ENCODE assay signal across 26 cellular contexts in the genomic region with DNA sequence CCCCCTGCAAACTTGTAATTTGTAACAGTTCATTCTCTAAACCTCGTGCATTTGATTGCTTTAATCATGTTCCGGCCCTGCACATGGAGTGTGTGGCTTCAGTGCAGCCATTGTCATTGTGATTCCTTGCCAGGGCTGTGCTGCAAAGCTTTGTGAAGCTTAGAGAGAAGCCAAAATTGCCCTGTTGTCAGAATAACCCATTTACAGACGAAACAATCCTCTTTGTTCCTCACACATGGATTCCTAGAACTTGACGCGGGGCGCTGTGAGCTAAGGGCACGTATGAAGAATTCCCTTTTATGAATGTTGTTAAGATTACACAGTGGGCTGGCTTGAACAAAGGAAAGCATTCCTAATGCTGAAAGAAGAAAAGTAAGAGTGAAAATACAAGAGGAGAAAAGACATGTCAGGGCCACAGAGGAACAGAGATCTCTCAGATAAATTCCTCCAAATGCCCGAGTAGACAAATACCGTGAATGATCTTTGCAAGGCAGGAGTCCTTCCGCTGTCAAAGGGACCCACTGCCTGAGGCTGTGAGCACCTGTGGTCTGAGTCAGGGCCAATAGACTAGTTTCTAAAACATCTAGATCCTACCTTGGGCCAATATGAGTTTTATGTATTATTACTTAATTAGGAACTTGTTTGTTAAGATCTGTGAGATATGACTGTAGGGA.
DNase-seq lines count a peak whose midpoint lies in the region; ATAC-seq, FAIRE-seq and TF ChIP-seq lines count a peak whose summit lies in the region.
"Had no signal": no experiment of that assay in that cellular context is flagged by ENCODE, and none has a peak within 500 bp of the region (broad histone marks: within the 10 kb centered on the region; RNA-seq: fewer than 3 reads in every experiment).

No MANE protein-coding gene starts in this region.

- H4K8ac ChIP-seq in trophoblast cell (ENCODE audit: low read depth, low read length): no peak overlapping the region

- H3K27me3 Mint-ChIP-seq in HFFc6 (ENCODE audit: insufficient read depth): no peaks in the 10 kb centered on the region
- peaks cover 3% of the 10 kb centered on the region for H3K27me3 Mint-ChIP-seq in activated T-helper 1 cell treated with anti-CD3 and anti-CD28 coated beads, Interleukin-12 subunit alpha, Interleukin-12 subunit beta, Interleukin-2, Interleukin-4 antibody, amounts not matched to agents 30 ng/mL and 10 ng/mL and 1 ng/mL, durations not matched to agents 14 hours and 24 hours and 36 hours (ENCODE audit: insufficient read depth)

- H4K91ac ChIP-seq in trophoblast cell (ENCODE audit: low read depth, low read length): no peak overlapping the region

- TF ChIP-seq RAD21 in HepG2 (CRISPR knock-in tag; IDR thresholded peaks at IDR 0.05): no peak

- no peak overlapping the region for H3K18ac ChIP-seq in trophoblast cell (ENCODE audit: low read length)

- no peak overlapping the region for H2AK5ac ChIP-seq in trophoblast cell (ENCODE audit: low read length)

- intact Hi-C loops in HepG2 (cut with micrococcal nuclease; ENCODE audit: unreplicated experiment): no loop called here
- intact Hi-C loops in activated T-helper 1 cell treated with anti-CD3 and anti-CD28 coated beads, Interleukin-12 subunit alpha, Interleukin-12 subunit beta, Interleukin-2, Interleukin-4 antibody, amounts not matched to agents 30 ng/mL and 10 ng/mL and 1 ng/mL, durations not matched to agents 14 hours and 24 hours and 36 hours (cut with micrococcal nuclease): no loop called here

- TF ChIP-seq CTCF in HFFc6 (IDR thresholded peaks at IDR 0.05) (no peak), HepG2 (CRISPR knock-in tag; IDR thresholded peaks at IDR 0.05) (no peak)

- peak overlapping the region; percentile 57 for H3K27ac ChIP-seq in ectodermal cell (ENCODE audit: insufficient read depth, low read depth, low read length, poor library complexity, severe bottlenecking)
- peak overlapping the region; percentile 71 for H3K27ac ChIP-seq in trophoblast cell (ENCODE audit: low read depth, low read length)
- H3K27ac ChIP-seq in HepG2 (ENCODE audit: extremely low read length, insufficient read depth, low read length): no peak overlapping the region
- H3K27ac ChIP-seq: BLaER1, heart right ventricle, Peyer's patch, suprapubic skin, vagina had no signal

- ATAC-seq in HepG2: no peak
- ATAC-seq: heart right ventricle; stimulated activated effector memory CD8-positive, alpha-beta T cell treated with anti-CD3 and anti-CD28 coated beads, Interleukin-12 subunit alpha, Interleukin-12 subunit beta, amount 100 ng/mL, for 72 hours had no signal

- H3K27me3 ChIP-seq in HAP-1 (ENCODE audit: low read depth) (no peaks in the 10 kb centered on the region), ectodermal cell (ENCODE audit: control insufficient read depth, insufficient read depth, low read length, poor library complexity, severe bottlenecking) (no peaks in the 10 kb centered on the region), trophoblast cell (ENCODE audit: insufficient read depth, low read length) (no peaks in the 10 kb centered on the region), HepG2 (ENCODE audit: control insufficient read depth in 1 of 2, insufficient read depth in 2 of 2, low read length in 2 of 2) (no peaks in the 10 kb centered on the region)
- H3K27me3 ChIP-seq: BLaER1, Peyer's patch, suprapubic skin, vagina had no signal

- H4K12ac ChIP-seq in trophoblast cell (ENCODE audit: low read depth, low read length): no peak overlapping the region

- no peaks in the 10 kb centered on the region for H3K79me2 ChIP-seq in trophoblast cell (ENCODE audit: control insufficient read depth, insufficient read depth, low read length, poor library complexity)
- H3K79me2 ChIP-seq in HepG2 (ENCODE audit: insufficient read depth, low read length): no peaks in the 10 kb centered on the region

- CTCF ChIA-PET in HepG2 (lab: Yijun Ruan, JAX; ENCODE audit: low intra/inter-chr PET ratio, low total read pairs): no interaction called here

- H3K4me1 ChIP-seq in HAP-1 (no peaks in the 10 kb centered on the region), ectodermal cell (ENCODE audit: control insufficient read depth, insufficient read depth, low read length) (peaks cover 13% of the 10 kb centered on the region), trophoblast cell (ENCODE audit: control insufficient read depth in 1 of 2, insufficient read depth in 2 of 2, low read length in 2 of 2) (peaks cover 6 to 14% of the 10 kb centered on the region in 2 experiments), HepG2 (ENCODE audit: insufficient read depth, low read length) (peaks cover 10% of the 10 kb centered on the region)
- H3K4me1 ChIP-seq: BLaER1, heart right ventricle, Peyer's patch, suprapubic skin, vagina had no signal

- H3K9ac ChIP-seq in trophoblast cell (ENCODE audit: low read length) (no peak overlapping the region), HepG2 (ENCODE audit: insufficient read depth, low read depth, low read length) (no peak overlapping the region)
- H3K9ac ChIP-seq: BLaER1 had no signal

- H3K14ac ChIP-seq in trophoblast cell (ENCODE audit: low read length): no peak overlapping the region

- H3K4me3 Mint-ChIP-seq in HFFc6: no peak overlapping the region
- no peak overlapping the region for H3K4me3 Mint-ChIP-seq in activated T-helper 1 cell treated with anti-CD3 and anti-CD28 coated beads, Interleukin-12 subunit alpha, Interleukin-12 subunit beta, Interleukin-2, Interleukin-4 antibody, amounts not matched to agents 30 ng/mL and 10 ng/mL and 1 ng/mL, durations not matched to agents 14 hours and 24 hours and 36 hours
- H3K4me3 Mint-ChIP-seq: stimulated activated effector memory CD8-positive, alpha-beta T cell treated with anti-CD3 and anti-CD28 coated beads, Interleukin-12 subunit alpha, Interleukin-12 subunit beta, amount 100 ng/mL, for 72 hours had no signal

- no peak overlapping the region for H3K4ac ChIP-seq in trophoblast cell (ENCODE audit: low read depth, low read length)

- peak; percentile 19 to 44 for DNase-seq in HAP-1 (ENCODE audit: low spot score in 2 of 2)
- DNase-seq in inferior parietal cortex (ENCODE audit: extremely low spot score): peak; percentile 80
- DNase-seq in trophoblast cell: peak; percentile 54 to 79
- no peak for DNase-seq in HFFc6
- no peak for DNase-seq in H4 (ENCODE audit: low spot score)
- no peak for DNase-seq in HepG2 (ENCODE audit: low spot score)
- DNase-seq in activated T-helper 1 cell treated with anti-CD3 and anti-CD28 coated beads, Interleukin-12 subunit alpha, Interleukin-12 subunit beta, Interleukin-2, Interleukin-4 antibody, amounts not matched to agents 30 ng/mL and 10 ng/mL and 1 ng/mL, durations not matched to agents 14 hours and 24 hours and 36 hours (ENCODE audit: low spot score): no peak
- DNase-seq: activated CD4-positive, alpha-beta T cell treated with anti-CD3 and anti-CD28 coated beads for 4 hours; activated CD8-positive, alpha-beta memory T cell treated with anti-CD3 and anti-CD28 coated beads for 24 hours; activated T-cell treated with anti-CD3 and anti-CD28 coated beads, Interleukin-2, amount 50 U/mL, for 1 hour; central memory CD4-positive, alpha-beta T cell; dermis blood vessel endothelial cell; DMS53; heart right ventricle; NCI-H524; Peyer's patch; stimulated activated CD4-positive, alpha-beta T cell treated with anti-CD3 and anti-CD28 coated beads, Interleukin-2, amount 100 ng/mL, for 48 hours; T-helper 1 cell had no signal

- no peak overlapping the region for H2BK12ac ChIP-seq in trophoblast cell (ENCODE audit: low read length)

- H2BK5ac ChIP-seq in trophoblast cell (ENCODE audit: low read depth, low read length, poor library complexity): peak overlapping the region; percentile 6

- H2BK120ac ChIP-seq in trophoblast cell (ENCODE audit: insufficient read depth, low read length, poor library complexity): no peak overlapping the region

- H3K36me3 Mint-ChIP-seq in HFFc6 (ENCODE audit: low read depth): no peaks in the 10 kb centered on the region
- no peaks in the 10 kb centered on the region for H3K36me3 Mint-ChIP-seq in activated T-helper 1 cell treated with anti-CD3 and anti-CD28 coated beads, Interleukin-12 subunit alpha, Interleukin-12 subunit beta, Interleukin-2, Interleukin-4 antibody, amounts not matched to agents 30 ng/mL and 10 ng/mL and 1 ng/mL, durations not matched to agents 14 hours and 24 hours and 36 hours (ENCODE audit: low read depth)
- H3K36me3 Mint-ChIP-seq: stimulated activated effector memory CD8-positive, alpha-beta T cell treated with anti-CD3 and anti-CD28 coated beads, Interleukin-12 subunit alpha, Interleukin-12 subunit beta, amount 100 ng/mL, for 72 hours had no signal

- H4K20me1 ChIP-seq in HepG2 (ENCODE audit: insufficient read depth, low read length): no peaks in the 10 kb centered on the region
- H4K20me1 ChIP-seq: BLaER1 had no signal

- no peak for FAIRE-seq in HepG2 (lab: Jason Lieb, UNC)
- FAIRE-seq: endothelial cell of umbilical vein, G401.6, islet of Langerhans had no signal

- H3K23ac ChIP-seq in trophoblast cell (ENCODE audit: low read length): no peak overlapping the region

- no peaks in the 10 kb centered on the region for H3K4me1 Mint-ChIP-seq in HFFc6 (ENCODE audit: low read depth)
- no peaks in the 10 kb centered on the region for H3K4me1 Mint-ChIP-seq in activated T-helper 1 cell treated with anti-CD3 and anti-CD28 coated beads, Interleukin-12 subunit alpha, Interleukin-12 subunit beta, Interleukin-2, Interleukin-4 antibody, amounts not matched to agents 30 ng/mL and 10 ng/mL and 1 ng/mL, durations not matched to agents 14 hours and 24 hours and 36 hours (ENCODE audit: low read depth)
- H3K4me1 Mint-ChIP-seq: stimulated activated effector memory CD8-positive, alpha-beta T cell treated with anti-CD3 and anti-CD28 coated beads, Interleukin-12 subunit alpha, Interleukin-12 subunit beta, amount 100 ng/mL, for 72 hours had no signal

- no peak for TF ChIP-seq POLR2A in HepG2 (IDR thresholded peaks at IDR 0.05; ENCODE audit: insufficient read depth in 1 of 2, low read depth in 2 of 2, low read length in 2 of 2)

- in situ Hi-C loops in HAP-1 (cut with MboI; ENCODE audit: low sequenced_read_pairs) (no loop called here), HepG2 (cut with HindIII; ENCODE audit: extremely low pct_ligation_motif_present, low pct_unique_long_range_greater_than_20kb) (no loop called here)

- TF ChIP-seq EP300 in HepG2 (IDR thresholded peaks at IDR 0.05; ENCODE audit: low read depth in 2 of 2, low read length in 2 of 2) (no peak), HepG2 (CRISPR knock-in tag; IDR thresholded peaks at IDR 0.05; ENCODE audit: borderline replicate concordance) (no peak)

- POLR2A ChIA-PET in HepG2 (lab: Yijun Ruan, JAX): no interaction called here

- no peak overlapping the region for H3K4me2 ChIP-seq in trophoblast cell (ENCODE audit: low read length)
- H3K4me2 ChIP-seq in HepG2 (ENCODE audit: low read depth, low read length): no peak overlapping the region
- H3K4me2 ChIP-seq: BLaER1 had no signal

- H2AFZ ChIP-seq in trophoblast cell (ENCODE audit: insufficient read depth, low read length, poor library complexity) (no peak overlapping the region), HepG2 (ENCODE audit: low read length) (no peak overlapping the region)

- H3K4me3 ChIP-seq in HAP-1 (no peak overlapping the region), ectodermal cell (ENCODE audit: insufficient read depth, low read depth, low read length) (no peak overlapping the region), trophoblast cell (ENCODE audit: low read depth, low read length) (no peak overlapping the region), HepG2 (replicated peaks in 1 of 3; ENCODE audit: insufficient read depth in 1 of 3, low read depth in 2 of 3, low read length in 3 of 3) (no peak overlapping the region)
- H3K4me3 ChIP-seq: BLaER1, heart right ventricle, Peyer's patch, suprapubic skin, vagina had no signal

- no peaks in the 10 kb centered on the region for H3K79me1 ChIP-seq in trophoblast cell (ENCODE audit: low read length)

- H3K36me3 ChIP-seq in HAP-1 (replicated peaks) (no peaks in the 10 kb centered on the region), ectodermal cell (ENCODE audit: control insufficient read depth, insufficient read depth, low read length) (peaks cover 28% of the 10 kb centered on the region), trophoblast cell (ENCODE audit: control insufficient read depth in 1 of 2, insufficient read depth in 2 of 2, low read length in 2 of 2) (peaks cover 14 to 25% of the 10 kb centered on the region in 2 experiments), HepG2 (replicated peaks in 1 of 2; ENCODE audit: control insufficient read depth in 1 of 2, insufficient read depth in 2 of 2, low read length in 2 of 2) (no peaks in the 10 kb centered on the region)
- H3K36me3 ChIP-seq: BLaER1, heart right ventricle, Peyer's patch, suprapubic skin, vagina had no signal

- H3K9me3 ChIP-seq in HAP-1 (no peaks in the 10 kb centered on the region), ectodermal cell (ENCODE audit: control insufficient read depth, low read length) (peaks cover 3% of the 10 kb centered on the region), trophoblast cell (ENCODE audit: insufficient read depth, low read depth, low read length) (peaks cover 4% of the 10 kb centered on the region), HepG2 (ENCODE audit: low read length) (no peaks in the 10 kb centered on the region)
- H3K9me3 ChIP-seq: Peyer's patch, vagina had no signal

- H3K9me3 Mint-ChIP-seq in HFFc6: peaks cover 20% of the 10 kb centered on the region
- peaks cover 4% of the 10 kb centered on the region for H3K9me3 Mint-ChIP-seq in activated T-helper 1 cell treated with anti-CD3 and anti-CD28 coated beads, Interleukin-12 subunit alpha, Interleukin-12 subunit beta, Interleukin-2, Interleukin-4 antibody, amounts not matched to agents 30 ng/mL and 10 ng/mL and 1 ng/mL, durations not matched to agents 14 hours and 24 hours and 36 hours
- H3K9me3 Mint-ChIP-seq: stimulated activated effector memory CD8-positive, alpha-beta T cell treated with anti-CD3 and anti-CD28 coated beads, Interleukin-12 subunit alpha, Interleukin-12 subunit beta, amount 100 ng/mL, for 72 hours had no signal

- 67 to 82% methylated on average over 10 of the region's 10 CpGs for WGBS in ectodermal cell, 2 experiments
- no CpG with 5 or more reads among the region's 10 CpGs for WGBS in trophoblast cell (ENCODE audit: extremely low coverage, insufficient coverage, insufficient read length)
- 86% methylated on average over 10 of the region's 10 CpGs for WGBS in HepG2 (ENCODE audit: low lambda C conversion rate)

- no peak overlapping the region for H3K27ac Mint-ChIP-seq in HFFc6
- no peak overlapping the region for H3K27ac Mint-ChIP-seq in activated T-helper 1 cell treated with anti-CD3 and anti-CD28 coated beads, Interleukin-12 subunit alpha, Interleukin-12 subunit beta, Interleukin-2, Interleukin-4 antibody, amounts not matched to agents 30 ng/mL and 10 ng/mL and 1 ng/mL, durations not matched to agents 14 hours and 24 hours and 36 hours
- H3K27ac Mint-ChIP-seq: stimulated activated effector memory CD8-positive, alpha-beta T cell treated with anti-CD3 and anti-CD28 coated beads, Interleukin-12 subunit alpha, Interleukin-12 subunit beta, amount 100 ng/mL, for 72 hours had no signal

- no TSS peak for BruUV-seq in HepG2 (replicated peaks; lab: Mats Ljungman, UMichigan)

Comparison
In these comparisons a context has a peak if more than half of its experiments do, and no peak if none do; other contexts are left out.
1. DNase-seq: peak in HAP-1 (2 of 2), inferior parietal cortex (single experiment) and trophoblast cell (2 of 2); none in HFFc6 (single experiment), H4 (single experiment), HepG2 (single experiment) and activated T-helper 1 cell treated with anti-CD3 and anti-CD28 coated beads, Interleukin-12 subunit alpha, Interleukin-12 subunit beta, Interleukin-2, Interleukin-4 antibody, amounts not matched to agents 30 ng/mL and 10 ng/mL and 1 ng/mL, durations not matched to agents 14 hours and 24 hours and 36 hours (single experiment).